Comparison of ENCODE assay signal across 8 cellular contexts in the genomic region with DNA sequence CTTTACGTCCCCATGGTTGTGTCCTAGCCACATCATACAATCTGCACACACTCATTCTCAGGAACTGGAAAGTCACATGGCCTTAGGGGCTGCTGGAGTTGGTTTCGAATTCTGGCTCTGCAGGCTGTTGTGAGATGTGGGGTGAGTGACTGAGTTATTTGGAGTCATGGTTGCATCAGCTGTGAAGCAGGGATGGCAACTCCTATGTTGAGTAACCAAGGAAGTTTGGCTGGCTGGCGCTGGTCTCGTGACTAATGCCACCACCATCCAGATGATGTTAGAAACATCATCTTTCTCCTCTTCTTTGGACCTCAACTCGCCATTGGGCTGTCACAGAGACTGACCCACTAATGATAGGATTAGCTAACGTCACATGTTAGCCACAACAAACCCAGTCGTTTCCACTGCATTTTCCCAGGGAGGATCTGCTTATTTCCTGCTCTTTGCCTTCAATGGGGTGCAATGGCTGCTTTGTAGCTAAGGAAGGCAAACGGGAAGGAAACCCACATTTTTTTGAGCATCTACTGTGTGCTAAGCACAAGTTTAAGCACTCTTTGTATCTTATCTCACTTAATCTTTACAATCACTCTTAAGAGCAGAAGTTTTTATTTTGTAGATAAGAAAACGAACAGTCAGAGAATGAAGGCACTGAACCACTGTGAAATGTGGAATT.
DNase-seq lines count a peak whose midpoint lies in the region; TF ChIP-seq lines count a peak whose summit lies in the region.

No MANE protein-coding gene starts in this region.

- no peak overlapping the region for H3K4me3 Mint-ChIP-seq in nephron progenitor cell

- DNase-seq in GM03348 (ENCODE audit: low spot score) (peak; percentile 92), LHCN-M2 (ENCODE audit: low read depth) (peak; percentile 98), nephron progenitor cell (no peak), OCI-M2 (lab: John Stamatoyannopoulos, UW; ENCODE audit: unreplicated experiment) (no peak), HT-29 (ENCODE audit: low spot score) (no peak), COLO668 (lab: John Stamatoyannopoulos, UW; ENCODE audit: unreplicated experiment) (no peak), NCI-H1436 (lab: John Stamatoyannopoulos, UW) (no peak)

- peak overlapping the region; percentile 33 for H3K27ac Mint-ChIP-seq in nephron progenitor cell

- peaks cover 5% of the 10 kb centered on the region for H3K4me1 Mint-ChIP-seq in nephron progenitor cell

- no peaks in the 10 kb centered on the region for H3K9me3 Mint-ChIP-seq in nephron progenitor cell

- H3K27me3 Mint-ChIP-seq in nephron progenitor cell (ENCODE audit: low read depth, poor library complexity), result no peaks in the 10 kb centered on the region

- H3K27ac ChIP-seq in angular gyrus (ENCODE audit: low read depth, low read length), result peak overlapping the region; percentile 18

- TF ChIP-seq CTCF in nephron progenitor cell (IDR thresholded peaks at IDR 0.05), result no peak

- H3K36me3 Mint-ChIP-seq in nephron progenitor cell (ENCODE audit: low read depth), result peaks cover 92% of the 10 kb centered on the region

Comparison
In these comparisons a context has a peak if more than half of its experiments do, and no peak if none do; other contexts are left out.
1. DNase-seq: peak in GM03348 (single experiment) and LHCN-M2 (single experiment); none in nephron progenitor cell (single experiment), OCI-M2 (single experiment), HT-29 (single experiment), COLO668 (single experiment) and NCI-H1436 (single experiment).